In genomic region chr5:91121347-91121993, GRCh38 we compare ENCODE assay signal across 23 cellular contexts.
DNase-seq lines count a peak whose midpoint lies in the region; ATAC-seq, FAIRE-seq and TF ChIP-seq lines count a peak whose summit lies in the region.
"Had no signal": no experiment of that assay in that cellular context is flagged by ENCODE, and none has a peak within 500 bp of the region (broad histone marks: within the 10 kb centered on the region; RNA-seq: fewer than 3 reads in every experiment).

No MANE protein-coding gene starts in this region.

- intact Hi-C loops in heart right ventricle (cut with DNase I) (loop anchor here in 1 of 10 donors (10.0 kb wide), 1 partner anchor 93 kb away; no protein-coding TSS in a partner anchor), Right ventricle myocardium inferior (cut with DNase I) (no loop called here), stomach (cut with DNase I; ENCODE audit: low total_unique reads) (no loop called here)

- no peak for TF ChIP-seq POLR2A in stomach (IDR thresholded peaks at IDR 0.05)

- DNase-seq in heart right ventricle: no peak
- DNase-seq in Right ventricle myocardium inferior (ENCODE audit: missing footprints): no peak
- no peak for DNase-seq in keratinocyte (ENCODE audit: low read depth, low spot score)
- DNase-seq in stomach: no peak
- no peak for DNase-seq in GM23248
- DNase-seq in RKO (ENCODE audit: low spot score): no peak
- DNase-seq: activated CD4-positive, alpha-beta memory T cell treated with anti-CD3 and anti-CD28 coated beads for 36 hours; activated naive CD4-positive, alpha-beta T cell treated with Interleukin-2 at 50 U/mL for 16 hours; activated T-cell treated with anti-CD3 and anti-CD28 coated beads, Interleukin-2, amount 50 U/mL, for 1 hour; DMS153; hypothalamus; kidney glomerular epithelial cell; midbrain; NCI-H146; NCI-H748 treated with DMSO at 0.1 percent for 48 hours; SJCRH30; T-helper 17 cell; upper lobe of left lung had no signal

- dilution Hi-C loops in keratinocyte (cut with MboI; ENCODE audit: extremely low pct_ligation_motif_present, low sequenced_read_pairs): no loop called here

- H3K4me3 ChIP-seq in heart right ventricle (no peak overlapping the region), keratinocyte (ENCODE audit: control insufficient read depth in 2 of 3, extremely low read depth in 1 of 3, insufficient read depth in 2 of 3, low read depth in 1 of 3, low read length in 3 of 3) (no peak overlapping the region), stomach (no peak overlapping the region), GM23248 (no peak overlapping the region)
- H3K4me3 ChIP-seq: GM12878, SJCRH30, upper lobe of left lung had no signal

- WGBS in heart right ventricle, 2 donors: 86 to 91% methylated on average over 7 of the region's 7 CpGs
- WGBS in stomach, 5 donors: 83 to 91% (median 86%) methylated on average over 7 of the region's 7 CpGs
- WGBS in GM23248 (ENCODE audit: low coverage in 1 of 2, low lambda C conversion rate in 2 of 2, missing lambda C conversion rate in 2 of 2), 2 experiments: 49 to 54% methylated on average over 7 of the region's 7 CpGs

- H4K20me1 ChIP-seq in keratinocyte (ENCODE audit: control insufficient read depth, extremely low read depth, insufficient read depth, low read length) (no peaks in the 10 kb centered on the region), GM23248 (ENCODE audit: insufficient read depth) (no peaks in the 10 kb centered on the region)

- ATAC-seq in heart right ventricle (peak in 5 of 8 donors; percentile 3 to 51 (median 13)), Right ventricle myocardium inferior (no peak), GM21423 (IDR thresholded peaks at IDR 0.05; ENCODE audit: unreplicated experiment) (no peak), HG02884 (IDR thresholded peaks at IDR 0.05; ENCODE audit: unreplicated experiment) (no peak)
- ATAC-seq: GM12878, HCT116, T-helper 17 cell had no signal

- peaks cover 32% of the 10 kb centered on the region for H3F3A ChIP-seq in GM23248 (ENCODE audit: insufficient read depth)

- H3K27ac ChIP-seq in heart right ventricle: peak overlapping the region in 9 of 10 donors; percentile 39 to 86 (median 52)
- no peak overlapping the region for H3K27ac ChIP-seq in keratinocyte (ENCODE audit: control insufficient read depth, insufficient read depth, low read length)
- peak overlapping the region in 3 of 5 donors; percentile 69 to 83 (median 69) for H3K27ac ChIP-seq in stomach
- H3K27ac ChIP-seq in GM23248: no peak overlapping the region
- H3K27ac ChIP-seq: HL-60, SJCRH30 had no signal

- H3K4me2 ChIP-seq in keratinocyte (ENCODE audit: control insufficient read depth, extremely low read depth, insufficient read depth, low read depth, low read length): no peak overlapping the region
- no peak overlapping the region for H3K4me2 ChIP-seq in GM23248 (ENCODE audit: unreplicated experiment)

- H3K27me3 ChIP-seq in heart right ventricle (no peaks in the 10 kb centered on the region), keratinocyte (ENCODE audit: control insufficient read depth, extremely low read depth, insufficient read depth, low read length) (no peaks in the 10 kb centered on the region), stomach (no peaks in the 10 kb centered on the region), GM23248 (replicated peaks; ENCODE audit: insufficient read depth) (no peaks in the 10 kb centered on the region)
- H3K27me3 ChIP-seq: SJCRH30, upper lobe of left lung had no signal

- H3K4me1 ChIP-seq in heart right ventricle: peaks cover 9 to 81% (median 31%) of the 10 kb centered on the region in 9 donors
- peaks cover 3% of the 10 kb centered on the region for H3K4me1 ChIP-seq in keratinocyte (ENCODE audit: control insufficient read depth, extremely low read depth, insufficient read depth, low read length)
- H3K4me1 ChIP-seq in stomach: peaks cover 14 to 75% (median 42%) of the 10 kb centered on the region in 4 donors
- H3K4me1 ChIP-seq in GM23248 (ENCODE audit: insufficient read depth): peaks cover 36% of the 10 kb centered on the region
- H3K4me1 ChIP-seq: SJCRH30 had no signal

- TF ChIP-seq CTCF in heart right ventricle (IDR thresholded peaks at IDR 0.05) (no peak), keratinocyte (optimal IDR thresholded peaks at IDR 0.05 in 1 of 3, IDR thresholded peaks at IDR 0.05 in 1 of 3, conservative IDR thresholded peaks at IDR 0.05 in 1 of 3; ENCODE audit: extremely low read depth in 1 of 3, insufficient read depth in 2 of 3, low read length in 3 of 3) (no peak), stomach (IDR thresholded peaks at IDR 0.05) (no peak)

- H3K9ac ChIP-seq in keratinocyte (ENCODE audit: control insufficient read depth, extremely low read depth, insufficient read depth, low read length) (no peak overlapping the region), GM23248 (no peak overlapping the region)

- TF ChIP-seq EP300 in stomach (IDR thresholded peaks at IDR 0.05): no peak

- no peaks in the 10 kb centered on the region for H3K9me3 ChIP-seq in heart right ventricle
- H3K9me3 ChIP-seq in keratinocyte (ENCODE audit: control insufficient read depth, low read depth, low read length): no peaks in the 10 kb centered on the region
- no peaks in the 10 kb centered on the region for H3K9me3 ChIP-seq in stomach
- H3K9me3 ChIP-seq in GM23248 (ENCODE audit: low read depth): no peaks in the 10 kb centered on the region
- H3K9me3 ChIP-seq: SJCRH30, upper lobe of left lung had no signal

- H3K79me2 ChIP-seq in keratinocyte (ENCODE audit: control insufficient read depth, insufficient read depth, low read length) (no peaks in the 10 kb centered on the region), GM23248 (ENCODE audit: insufficient read depth) (no peaks in the 10 kb centered on the region)

- no peaks in the 10 kb centered on the region for H3K9me2 ChIP-seq in GM23248 (ENCODE audit: insufficient read depth)

- H2AFZ ChIP-seq in keratinocyte (ENCODE audit: control insufficient read depth, low read length): no peak overlapping the region
- no peak overlapping the region for H2AFZ ChIP-seq in GM23248

- H3K36me3 ChIP-seq in heart right ventricle (no peaks in the 10 kb centered on the region), keratinocyte (ENCODE audit: control insufficient read depth in 2 of 2, extremely low read depth in 1 of 2, insufficient read depth in 2 of 2, low read length in 2 of 2) (no peaks in the 10 kb centered on the region), stomach (no peaks in the 10 kb centered on the region), GM23248 (ENCODE audit: low read depth) (no peaks in the 10 kb centered on the region)
- H3K36me3 ChIP-seq: SJCRH30, upper lobe of left lung had no signal

- H3K9me1 ChIP-seq in keratinocyte (ENCODE audit: control insufficient read depth, extremely low read depth, insufficient read depth, low read length): no peaks in the 10 kb centered on the region

- FAIRE-seq in keratinocyte (lab: Jason Lieb, UNC): peak; percentile 9
- FAIRE-seq: GM12878 had no signal

- in situ Hi-C loops in GM23248 (cut with MboI): no loop called here

Comparison
In these comparisons a context has a peak if more than half of its experiments do, and no peak if none do; other contexts are left out.
1. ATAC-seq: peak in heart right ventricle (5 of 8); none in Right ventricle myocardium inferior (single experiment), GM21423 (single experiment) and HG02884 (single experiment).
2. H3K27ac ChIP-seq: peak in heart right ventricle (9 of 10) and stomach (3 of 5); none in keratinocyte (single experiment) and GM23248 (single experiment).